ENCODE assay signal across 8 cellular contexts in genomic region chr20:34703061-34703572, GRCh38. TPM values are rescaled to one million over a fixed set of nuclear protein-coding genes. Genes with fewer than 3 reads are reported as not detected.
DNase-seq lines count a peak whose midpoint lies in the region; ATAC-seq, FAIRE-seq and TF ChIP-seq lines count a peak whose summit lies in the region.

No MANE protein-coding gene starts in this region.

- WGBS in liver, result 32% methylated on average over 5 of the region's 5 CpGs
- 26 to 28% methylated on average over 5 of the region's 5 CpGs for WGBS in thyroid gland, 2 donors

- peak overlapping the region in 1 of 2 donors; percentile 77 for H3K9ac ChIP-seq in liver (ENCODE audit: low read depth in 1 of 2, low read length in 2 of 2)

- H3K27ac ChIP-seq in angular gyrus (ENCODE audit: low read depth, low read length) (peak overlapping the region; percentile 98), liver (ENCODE audit: low read depth in 1 of 2, low read length in 2 of 2) (peak overlapping the region; percentile 99), thyroid gland (peak overlapping the region in 2 of 3 donors; percentile 98 to 100)

- peaks cover 6 to 40% (median 35%) of the 10 kb centered on the region in 4 donors for H3K4me1 ChIP-seq in liver (ENCODE audit: control insufficient read depth in 4 of 4, insufficient read depth in 4 of 4, low read length in 3 of 4)
- H3K4me1 ChIP-seq in thyroid gland, result peaks cover 21 to 31% of the 10 kb centered on the region in 2 donors

- no peak for DNase-seq in activated T-cell treated with anti-CD3 and anti-CD28 coated beads, Interleukin-2, amount 50 U/mL, for 24 hours
- DNase-seq in activated T-cell treated with anti-CD3 and anti-CD28 coated beads, Interleukin-2, amount 50 U/mL, for 1 hour, result no peak
- DNase-seq in thyroid gland (no peak), NCI-H146 treated with DMSO at 0.1 percent for 48 hours (lab: John Stamatoyannopoulos, UW; ENCODE audit: unreplicated experiment) (no peak), frontal cortex (ENCODE audit: low spot score in 2 of 2) (no peak)

- H3K4me3 ChIP-seq in liver (ENCODE audit: low read depth in 1 of 3, low read length in 3 of 3), result peak overlapping the region; percentile 36 to 82 (median 74)
- peak overlapping the region; percentile 29 to 99 (median 77) for H3K4me3 ChIP-seq in thyroid gland (replicated peaks in 1 of 3)

- no peaks in the 10 kb centered on the region for H3K9me3 ChIP-seq in liver (ENCODE audit: control insufficient read depth in 4 of 4, low read length in 3 of 4)
- no peaks in the 10 kb centered on the region for H3K9me3 ChIP-seq in thyroid gland

- H3K4me3 Mint-ChIP-seq in activated T-cell treated with anti-CD3 and anti-CD28 coated beads, Interleukin-2, amount 50 U/mL, for 24 hours, result peak overlapping the region; percentile 86

- TF ChIP-seq CTCF in liver (IDR thresholded peaks at IDR 0.05; ENCODE audit: low read depth, low read length, missing input control) (no peak), thyroid gland (IDR thresholded peaks at IDR 0.05) (no peak)

- H3K36me3 Mint-ChIP-seq in activated T-cell treated with anti-CD3 and anti-CD28 coated beads, Interleukin-2, amount 50 U/mL, for 24 hours (ENCODE audit: low read depth), result peaks cover 3% of the 10 kb centered on the region

- no peak for FAIRE-seq in frontal cortex (lab: Jason Lieb, UNC)

- TF ChIP-seq RAD21 in liver (IDR thresholded peaks at IDR 0.05), result no peak

- peak overlapping the region; percentile 86 for H3K27ac Mint-ChIP-seq in activated T-cell treated with anti-CD3 and anti-CD28 coated beads, Interleukin-2, amount 50 U/mL, for 24 hours

- H3K27me3 Mint-ChIP-seq in activated T-cell treated with anti-CD3 and anti-CD28 coated beads, Interleukin-2, amount 50 U/mL, for 24 hours, result peaks cover 9% of the 10 kb centered on the region

- H3K36me3 ChIP-seq in liver (ENCODE audit: control insufficient read depth in 4 of 4, insufficient read depth in 3 of 4, low read depth in 1 of 4, low read length in 3 of 4) (no peaks in the 10 kb centered on the region), thyroid gland (no peaks in the 10 kb centered on the region)

- H3K9me3 Mint-ChIP-seq in activated T-cell treated with anti-CD3 and anti-CD28 coated beads, Interleukin-2, amount 50 U/mL, for 24 hours, result no peaks in the 10 kb centered on the region

- TF ChIP-seq POLR2A in thyroid gland (IDR thresholded peaks at IDR 0.05), result no peak

- intact Hi-C loops in thyroid gland (cut with DNase I), result no loop called here

- H3K4me1 Mint-ChIP-seq in activated T-cell treated with anti-CD3 and anti-CD28 coated beads, Interleukin-2, amount 50 U/mL, for 24 hours (ENCODE audit: low read depth), result peaks cover 18% of the 10 kb centered on the region

- no peaks in the 10 kb centered on the region for H3K27me3 ChIP-seq in liver (ENCODE audit: control insufficient read depth in 4 of 4, insufficient read depth in 4 of 4, low read length in 3 of 4)
- H3K27me3 ChIP-seq in thyroid gland, result no peaks in the 10 kb centered on the region

- no peak for ATAC-seq in GM19023 (IDR thresholded peaks at IDR 0.05; ENCODE audit: unreplicated experiment)

TF ChIP-seq in liver, 16 proteins besides CTCF, POLR2A, EP300 and RAD21:
- TF ChIP-seq HNF4G (IDR thresholded peaks at IDR 0.05) (no peak), FOXA1 (IDR thresholded peaks at IDR 0.05) (no peak), JUND (IDR thresholded peaks at IDR 0.05) (no peak), NR2F2 (IDR thresholded peaks at IDR 0.05) (no peak), ZBTB33 (IDR thresholded peaks at IDR 0.05) (no peak), GABPA (IDR thresholded peaks at IDR 0.05 in 1 of 2, conservative IDR thresholded peaks at IDR 0.05 in 1 of 2) (no peak), REST (IDR thresholded peaks at IDR 0.05) (no peak), FOXA2 (IDR thresholded peaks at IDR 0.05) (no peak), EGR1 (IDR thresholded peaks at IDR 0.05; ENCODE audit: low read depth in 2 of 2) (no peak), SP1 (IDR thresholded peaks at IDR 0.05) (no peak), ATF3 (IDR thresholded peaks at IDR 0.05) (no peak), YY1 (IDR thresholded peaks at IDR 0.05) (no peak), RXRA (IDR thresholded peaks at IDR 0.05) (no peak), HNF4A (conservative IDR thresholded peaks at IDR 0.05) (no peak)

RNA-seq across cellular contexts. Expression of gene TP53INP2, which starts 1.0 kb away (rescaled TPM):
- total RNA-seq in liver, result 1 to 10 TPM; 3.0 to 9.5 TPM
- 10 to 100 TPM in 1 of 2 donors, 1 to 10 TPM in 1; 4.5 to 14.5 TPM for polyA plus RNA-seq in liver
- 10 to 100 TPM; 21.9 to 39.7 (median 31.2) TPM for total RNA-seq in thyroid gland
- total RNA-seq in frontal cortex, result 3.7 TPM

RNA-seq across cellular contexts. Expression of gene PIGU, which starts 26.2 kb away (rescaled TPM):
- total RNA-seq in liver, result 1 to 10 TPM; 6.4 to 7.2 TPM
- polyA plus RNA-seq in liver, result 10 to 100 TPM in 1 of 2 donors, 1 to 10 TPM in 1; 7.2 to 10.0 TPM
- 10 to 100 TPM; 12.1 to 25.8 (median 18.0) TPM for total RNA-seq in thyroid gland
- 13.9 TPM for total RNA-seq in frontal cortex
